Comparison of ENCODE assay signal across 20 cellular contexts in genomic region chr21:44548922-44549321, GRCh38. TPM values are rescaled to one million over a fixed set of nuclear protein-coding genes. Genes with fewer than 3 reads are reported as not detected.
DNase-seq lines count a peak whose midpoint lies in the region; ATAC-seq, FAIRE-seq and TF ChIP-seq lines count a peak whose summit lies in the region.
"Had no signal": no experiment of that assay in that cellular context is flagged by ENCODE, and none has a peak within 500 bp of the region (broad histone marks: within the 10 kb centered on the region; RNA-seq: fewer than 3 reads in every experiment).

No MANE protein-coding gene starts in this region.

- H3K27ac ChIP-seq in H9 (ENCODE audit: insufficient read length, low read depth, low read length) (peak overlapping the region; percentile 7), astrocyte (ENCODE audit: low read depth, low read length) (no peak overlapping the region), tibial nerve (no peak overlapping the region)

- no peak overlapping the region for H2BK15ac ChIP-seq in H9 (ENCODE audit: low read depth, low read length)

- H2BK12ac ChIP-seq in H9 (ENCODE audit: insufficient read length, low read depth, low read length): no peak overlapping the region

- no peak overlapping the region; a peak in 1 of 5 replicates for H3K4me3 Mint-ChIP-seq in H9
- H3K4me3 Mint-ChIP-seq in astrocyte (ENCODE audit: unreplicated experiment): no peak overlapping the region
- peak overlapping the region; percentile 5 for H3K4me3 Mint-ChIP-seq in nephron progenitor cell
- H3K4me3 Mint-ChIP-seq: activated B cell treated with CpG ODN at 0.5 μM for 24 hours, naive B cell had no signal

- FAIRE-seq in astrocyte (lab: Jason Lieb, UNC): no peak
- FAIRE-seq: endothelial cell of umbilical vein had no signal

- no peaks in the 10 kb centered on the region for H3K36me3 ChIP-seq in astrocyte (ENCODE audit: insufficient read depth, low read length)
- no peaks in the 10 kb centered on the region for H3K36me3 ChIP-seq in tibial nerve

- H3K27me3 Mint-ChIP-seq in H9 (ENCODE audit: low read depth) (peaks cover 3% of the 10 kb centered on the region), astrocyte (ENCODE audit: low read depth, unreplicated experiment) (peaks cover 5% of the 10 kb centered on the region), nephron progenitor cell (ENCODE audit: low read depth, poor library complexity) (peaks cover 7% of the 10 kb centered on the region)

- H3K36me3 Mint-ChIP-seq in H9 (ENCODE audit: insufficient read depth in 1 of 3, low read depth in 3 of 3): peaks cover 0 to 19% (median 9%) of the 10 kb centered on the region in 3 experiments; a peak in 3 of 7 replicates
- H3K36me3 Mint-ChIP-seq in astrocyte (ENCODE audit: low read depth, unreplicated experiment): peaks cover 1% of the 10 kb centered on the region
- peaks cover 18% of the 10 kb centered on the region for H3K36me3 Mint-ChIP-seq in nephron progenitor cell (ENCODE audit: low read depth)

- H3K4ac ChIP-seq in H9 (ENCODE audit: low read depth, low read length): no peak overlapping the region; the same call in 1 of the 2 replicates

- H3K4me2 ChIP-seq in H9 (ENCODE audit: insufficient read depth, insufficient read length, low read length) (no peak overlapping the region), astrocyte (ENCODE audit: low read length) (no peak overlapping the region)

- no CpG with 5 or more reads among the region's 14 CpGs for WGBS in H9 (ENCODE audit: extremely low coverage, insufficient read length, low lambda C conversion rate)
- WGBS in tibial nerve, 2 donors: 17 to 25% methylated on average over 14 of the region's 14 CpGs

- TF ChIP-seq POLR2A in tibial nerve (IDR thresholded peaks at IDR 0.05): no peak

- H3K4me3 ChIP-seq in astrocyte (ENCODE audit: insufficient read depth, low read depth, low read length): no peak overlapping the region
- no peak overlapping the region for H3K4me3 ChIP-seq in tibial nerve

- H3K9me3 Mint-ChIP-seq in H9 (peaks cover 10 to 20% of the 10 kb centered on the region in 2 experiments; a peak in 4 of 5 replicates), astrocyte (ENCODE audit: unreplicated experiment) (peaks cover 15% of the 10 kb centered on the region), nephron progenitor cell (peaks cover 27% of the 10 kb centered on the region)

- H2AFZ ChIP-seq in H9 (ENCODE audit: low read length) (no peak overlapping the region), astrocyte (ENCODE audit: low read depth, low read length) (no peak overlapping the region)

- no peak for TF ChIP-seq EP300 in tibial nerve (IDR thresholded peaks at IDR 0.05)

- H3K27ac Mint-ChIP-seq in H9 (peak overlapping the region; percentile 0 to 87 (median 78); a peak in 6 of 7 replicates), astrocyte (ENCODE audit: unreplicated experiment) (peak overlapping the region; percentile 75), nephron progenitor cell (peak overlapping the region; percentile 75)
- H3K27ac Mint-ChIP-seq: activated B cell treated with CpG ODN at 0.5 μM for 24 hours, IgD-negative memory B cell had no signal

- no peak overlapping the region for H4K5ac ChIP-seq in H9 (ENCODE audit: insufficient read length, low read depth, low read length)

- H3K79me1 ChIP-seq in H9 (ENCODE audit: insufficient read depth, low read depth, low read length, poor library complexity, severe bottlenecking): no peaks in the 10 kb centered on the region

- peak; percentile 82 for DNase-seq in H9
- DNase-seq in astrocyte (ENCODE audit: low read depth): peak; percentile 2
- peak; percentile 53 for DNase-seq in iPS DF 4.7 (ENCODE audit: extremely low read depth, low spot score)
- no peak for DNase-seq in nephron progenitor cell
- no peak for DNase-seq in SIG-M5 treated with dmso at 0.1 percent for 504 hours (lab: John Stamatoyannopoulos, UW; ENCODE audit: unreplicated experiment)
- no peak for DNase-seq in tibial nerve (ENCODE audit: low spot score in 2 of 2)
- no peak for DNase-seq in NCI-H187 treated with DMSO at 0.1 percent for 48 hours (lab: John Stamatoyannopoulos, UW)
- DNase-seq: activated B cell treated with CpG ODN at 0.5 μM for 24 hours; activated naive CD4-positive, alpha-beta T cell treated with anti-CD3 and anti-CD28 coated beads for 36 hours; central memory CD4-positive, alpha-beta T cell; left cardiac atrium; naive B cell; NCI-H2171 treated with DMSO at 0.1 percent for 48 hours; right cardiac atrium; RPMI8226; stimulated activated CD4-positive, alpha-beta T cell treated with anti-CD3 and anti-CD28 coated beads, Interleukin-1b, Interleukin-23, amount 100 ng/mL, for 48 hours; T-helper 1 cell had no signal

- ATAC-seq in GM18867 (IDR thresholded peaks at IDR 0.05; ENCODE audit: unreplicated experiment): no peak

- H3K4me1 ChIP-seq in H9 (ENCODE audit: insufficient read depth, low read length) (peaks cover 6% of the 10 kb centered on the region; the same call in 1 of the 2 replicates), astrocyte (ENCODE audit: insufficient read depth, low read length) (no peaks in the 10 kb centered on the region), tibial nerve (no peaks in the 10 kb centered on the region)

- H3K27me3 ChIP-seq in H9 (ENCODE audit: insufficient read depth, low read length): no peaks in the 10 kb centered on the region
- no peaks in the 10 kb centered on the region for H3K27me3 ChIP-seq in astrocyte (ENCODE audit: insufficient read depth, low read length)
- H3K27me3 ChIP-seq in tibial nerve: peaks cover 0 to 22% of the 10 kb centered on the region in 2 donors

- no peaks in the 10 kb centered on the region for H3K9me3 ChIP-seq in H9 (ENCODE audit: control insufficient read depth, low read depth, low read length)
- no peaks in the 10 kb centered on the region for H3K9me3 ChIP-seq in astrocyte (ENCODE audit: insufficient read depth, low read depth, low read length)
- peaks cover 0 to 27% (median 6%) of the 10 kb centered on the region in 4 donors for H3K9me3 ChIP-seq in tibial nerve

- H3K56ac ChIP-seq in H9 (ENCODE audit: insufficient read length, low read depth, low read length): no peak overlapping the region

- peak overlapping the region; percentile 89 for H3K18ac ChIP-seq in H9 (ENCODE audit: insufficient read length, low read depth, low read length)

- no peak overlapping the region for H2AK5ac ChIP-seq in H9 (ENCODE audit: insufficient read length, low read length)

- no peaks in the 10 kb centered on the region for H3K23me2 ChIP-seq in H9 (ENCODE audit: insufficient read length, low read depth, low read length, poor library complexity, severe bottlenecking)

- peak overlapping the region; percentile 20 for H3T11ph ChIP-seq in H9 (ENCODE audit: low read length)

- no peaks in the 10 kb centered on the region for H4K20me1 ChIP-seq in H9 (ENCODE audit: control insufficient read depth, insufficient read depth, insufficient read length)
- H4K20me1 ChIP-seq in astrocyte (ENCODE audit: insufficient read depth, low read length): no peaks in the 10 kb centered on the region

- peak overlapping the region; percentile 59; the same call in 1 of the 2 replicates for H3K14ac ChIP-seq in H9 (ENCODE audit: insufficient read depth, low read length)

- H3K9ac ChIP-seq in H9 (ENCODE audit: extremely low read depth, insufficient read length, low read length) (no peak overlapping the region), astrocyte (ENCODE audit: low read length) (no peak overlapping the region)

- H2BK5ac ChIP-seq in H9 (ENCODE audit: insufficient read length, low read length): no peak overlapping the region

- H4K8ac ChIP-seq in H9 (replicated peaks; ENCODE audit: insufficient read length, low read depth, low read length): no peak overlapping the region

- H3K79me2 ChIP-seq in H9 (ENCODE audit: insufficient read depth, low read length) (no peaks in the 10 kb centered on the region), astrocyte (ENCODE audit: insufficient read depth, low read length) (no peaks in the 10 kb centered on the region)

- H4K91ac ChIP-seq in H9 (ENCODE audit: insufficient read length, low read depth, low read length): no peak overlapping the region

- H3K23ac ChIP-seq in H9 (ENCODE audit: insufficient read length, low read depth, low read length): no peak overlapping the region

- H2BK120ac ChIP-seq in H9 (ENCODE audit: low read depth, low read length, poor library complexity, severe bottlenecking): peak overlapping the region; percentile 83

- H3K4me1 Mint-ChIP-seq in H9: peaks cover 46 to 54% of the 10 kb centered on the region in 2 experiments
- H3K4me1 Mint-ChIP-seq in astrocyte (ENCODE audit: low read depth, unreplicated experiment): peaks cover 7% of the 10 kb centered on the region
- peaks cover 44% of the 10 kb centered on the region for H3K4me1 Mint-ChIP-seq in nephron progenitor cell

- TF ChIP-seq CTCF in H9 (conservative IDR thresholded peaks at IDR 0.05): no peak
- TF ChIP-seq CTCF in astrocyte (IDR thresholded peaks at IDR 0.05; ENCODE audit: insufficient read depth, low read depth, low read length): no peak
- TF ChIP-seq CTCF in nephron progenitor cell (IDR thresholded peaks at IDR 0.05): no peak
- no peak for TF ChIP-seq CTCF in tibial nerve (IDR thresholded peaks at IDR 0.05)

- H2BK20ac ChIP-seq in H9 (ENCODE audit: low read depth, low read length, poor library complexity, severe bottlenecking): peak overlapping the region; percentile 46

RNA-seq across cellular contexts. Expression of gene KRTAP10-2, which starts 2.4 kb away (rescaled TPM):
- not detected in 2 replicates for total RNA-seq in H9 (2021)
- total RNA-seq in astrocyte: not detected in 2 replicates
- not detected for total RNA-seq in tibial nerve
- total RNA-seq: activated B cell treated with CpG ODN at 0.5 μM for 24 hours; activated naive CD4-positive, alpha-beta T cell treated with anti-CD3 and anti-CD28 coated beads for 36 hours; endothelial cell of umbilical vein; left cardiac atrium; right cardiac atrium had no signal

RNA-seq across cellular contexts. Expression of gene KRTAP10-1, which starts 8.9 kb away (rescaled TPM):
- not detected in 2 replicates for total RNA-seq in H9 (2021)
- not detected in 2 replicates for total RNA-seq in astrocyte
- total RNA-seq in tibial nerve: not detected
- total RNA-seq: activated B cell treated with CpG ODN at 0.5 μM for 24 hours; activated naive CD4-positive, alpha-beta T cell treated with anti-CD3 and anti-CD28 coated beads for 36 hours; endothelial cell of umbilical vein; left cardiac atrium; right cardiac atrium had no signal

RNA-seq across cellular contexts. Expression of gene KRTAP10-3, which starts 9.7 kb away (rescaled TPM):
- total RNA-seq in H9 (2021) (not detected in 2 replicates), astrocyte (not detected in 2 replicates), tibial nerve (not detected)
- total RNA-seq: activated B cell treated with CpG ODN at 0.5 μM for 24 hours; activated naive CD4-positive, alpha-beta T cell treated with anti-CD3 and anti-CD28 coated beads for 36 hours; endothelial cell of umbilical vein; left cardiac atrium; right cardiac atrium had no signal

RNA-seq across cellular contexts. Expression of gene KRTAP10-4, which starts 24.6 kb away (rescaled TPM):
- not detected in 2 replicates for total RNA-seq in H9 (2021)
- not detected in 2 replicates for total RNA-seq in astrocyte
- not detected for total RNA-seq in tibial nerve
- total RNA-seq: activated B cell treated with CpG ODN at 0.5 μM for 24 hours; activated naive CD4-positive, alpha-beta T cell treated with anti-CD3 and anti-CD28 coated beads for 36 hours; endothelial cell of umbilical vein; left cardiac atrium; right cardiac atrium had no signal

RNA-seq across cellular contexts. Expression of gene KRTAP10-5, which starts 31.5 kb away (rescaled TPM):
- not detected in 2 replicates for total RNA-seq in H9 (2021)
- not detected in 2 replicates for total RNA-seq in astrocyte
- total RNA-seq in tibial nerve: not detected
- total RNA-seq: activated B cell treated with CpG ODN at 0.5 μM for 24 hours; activated naive CD4-positive, alpha-beta T cell treated with anti-CD3 and anti-CD28 coated beads for 36 hours; endothelial cell of umbilical vein; left cardiac atrium; right cardiac atrium had no signal

Comparison
In these comparisons a context has a peak if more than half of its experiments do, and no peak if none do; other contexts are left out.
1. DNase-seq: peak in H9 (single experiment), astrocyte (single experiment) and iPS DF 4.7 (single experiment); none in nephron progenitor cell (single experiment), SIG-M5 treated with dmso at 0.1 percent for 504 hours (single experiment), tibial nerve (0 of 2) and NCI-H187 treated with DMSO at 0.1 percent for 48 hours (single experiment).
2. Peak in every context shown above with its lines, with median percentiles within 50 percentile points of each other: H3K27ac Mint-ChIP-seq.